In the genomic region with DNA sequence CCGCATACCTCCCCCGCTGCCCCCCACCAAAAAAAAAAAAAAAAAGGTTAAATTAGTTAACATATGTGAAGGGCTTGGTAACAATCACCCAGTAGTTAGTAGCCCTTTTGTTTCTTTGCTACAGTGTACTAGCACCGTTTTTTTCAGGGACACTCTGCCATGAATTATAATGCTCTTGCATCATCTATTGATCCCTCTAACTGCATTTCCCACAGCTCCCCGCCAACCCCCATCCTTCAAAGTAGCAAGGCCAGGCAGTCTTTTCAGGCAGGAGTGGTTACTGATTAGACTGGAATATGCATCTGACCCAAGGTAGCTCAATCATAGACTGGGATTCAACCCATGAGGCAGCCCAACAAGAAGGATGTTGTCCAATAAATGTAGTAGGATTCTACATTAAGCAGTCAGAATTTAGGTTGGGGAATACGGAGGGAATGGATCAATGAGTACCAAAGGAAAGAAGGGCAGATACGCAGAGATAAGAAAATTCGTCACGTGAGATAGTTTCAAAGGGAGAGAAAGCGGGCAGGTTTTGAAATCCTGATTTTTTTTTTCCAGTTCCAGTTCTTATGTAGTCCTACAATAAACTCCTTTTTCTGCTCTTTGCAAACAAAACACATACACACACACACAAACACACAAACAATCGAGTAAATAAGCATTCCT, we compare ENCODE assay signal across 29 cellular contexts.
"Had no signal": no experiment of that assay in that cellular context is flagged by ENCODE, and none has a peak within 500 bp of the region (broad histone marks: within the 10 kb centered on the region; RNA-seq: fewer than 3 reads in every experiment).

No MANE protein-coding gene starts in this region.

- H3K4me1 ChIP-seq: ascending aorta, lower lobe of right lung, spleen, suprapubic skin, tibial artery had no signal

- FAIRE-seq: kidney, TTC549 had no signal

- H2AFZ ChIP-seq: hepatocyte had no signal

- H3K27me3 ChIP-seq: ascending aorta, brain microvascular endothelial cell, gastrocnemius medialis, hepatocyte, spleen, suprapubic skin, tibial artery had no signal

- H3K36me3 ChIP-seq: ascending aorta, brain microvascular endothelial cell, gastrocnemius medialis, suprapubic skin, WERI-Rb-1 had no signal

- H3K4me3 ChIP-seq: ascending aorta, gastrocnemius medialis, hepatocyte, lower lobe of right lung, spleen, suprapubic skin, tibial artery had no signal

- H3K27ac ChIP-seq: ascending aorta, brain microvascular endothelial cell, gastrocnemius medialis, hepatocyte, lower lobe of right lung, spleen, suprapubic skin, tibial artery, WERI-Rb-1 had no signal

- H3K79me2 ChIP-seq: hepatocyte had no signal

- H3K9me3 ChIP-seq: lower lobe of right lung, suprapubic skin had no signal

- H3K4me2 ChIP-seq: hepatocyte had no signal

- ATAC-seq: effector memory CD8-positive, alpha-beta T cell; gastrocnemius medialis; lower lobe of right lung; natural killer cell treated with Interleukin-12 subunit alpha and Interleukin-12 subunit beta and Interleukin-15 and Interleukin-18, amount 100 ng/mL, for 72 hours; right cardiac atrium had no signal

- DNase-seq: activated CD4-positive, alpha-beta memory T cell treated with anti-CD3 and anti-CD28 coated beads for 36 hours; activated CD4-positive, alpha-beta T cell treated with anti-CD3 and anti-CD28 coated beads, Interleukin-2, amount 10 ng/mL, durations not matched to agents 24 days and 14 days; activated CD4-positive, CD25-positive, alpha-beta regulatory T cell treated with anti-CD3 and anti-CD28 coated beads, Interleukin-2, amount 50 U/mL, for 72 hours; activated CD8-positive, alpha-beta memory T cell treated with anti-CD3 and anti-CD28 coated beads, Interleukin-2, amount 50 U/mL, for 48 hours; activated gamma-delta T cell; activated naive CD4-positive, alpha-beta T cell treated with anti-CD3 and anti-CD28 coated beads, Interleukin-2, amount 10 ng/mL, durations not matched to agents 7 days and 5 days; activated naive CD8-positive, alpha-beta T cell treated with anti-CD3 and anti-CD28 coated beads, Interleukin-2, amount 10 ng/mL, durations not matched to agents 7 days and 5 days; activated T-cell treated with anti-CD3 and anti-CD28 coated beads, Interleukin-2, amount 50 U/mL, for 24 hours; brain microvascular endothelial cell; caudate nucleus; cortex of kidney; effector memory CD8-positive, alpha-beta T cell; erythroblast; gastrocnemius medialis; immature natural killer cell; kidney; lower lobe of right lung; mesenchymal stem cell; posterior cingulate gyrus; right cardiac atrium; spleen; stimulated activated naive CD4-positive, alpha-beta T cell; tibial artery; WERI-Rb-1 had no signal
